Comparison of ENCODE assay signal across 16 cellular contexts in genomic region chr6:135062735-135063134, GRCh38. TPM values are rescaled to one million over a fixed set of nuclear protein-coding genes. Genes with fewer than 3 reads are reported as not detected.
DNase-seq lines count a peak whose midpoint lies in the region; TF ChIP-seq lines count a peak whose summit lies in the region.
"Had no signal": no experiment of that assay in that cellular context is flagged by ENCODE, and none has a peak within 500 bp of the region (broad histone marks: within the 10 kb centered on the region; RNA-seq: fewer than 3 reads in every experiment).

No MANE protein-coding gene starts in this region.

- H3K4me1 ChIP-seq in OCI-LY1 (ENCODE audit: insufficient read depth, low read length, severe bottlenecking) = peaks cover 14% of the 10 kb centered on the region
- H3K4me1 ChIP-seq: breast epithelium, right atrium auricular region had no signal

- H3K36me3 Mint-ChIP-seq in mesothelial cell of epicardium = no peaks in the 10 kb centered on the region
- H3K36me3 Mint-ChIP-seq: activated naive CD8-positive, alpha-beta T cell; CD4-positive, alpha-beta memory T cell had no signal

- no peaks in the 10 kb centered on the region for H3K4me1 Mint-ChIP-seq in mesothelial cell of epicardium
- H3K4me1 Mint-ChIP-seq: CD4-positive, alpha-beta memory T cell; nephron had no signal

- no peaks in the 10 kb centered on the region for H3K9me3 ChIP-seq in OCI-LY1 (ENCODE audit: low read length)
- H3K9me3 ChIP-seq: breast epithelium, right atrium auricular region had no signal

- no peaks in the 10 kb centered on the region for H4K20me1 ChIP-seq in OCI-LY1 (ENCODE audit: insufficient read depth, low read length)

- H3K27me3 Mint-ChIP-seq in mesothelial cell of epicardium (ENCODE audit: low read depth) = peaks cover 16% of the 10 kb centered on the region
- H3K27me3 Mint-ChIP-seq: activated naive CD8-positive, alpha-beta T cell had no signal

- no peaks in the 10 kb centered on the region for H3K79me2 ChIP-seq in OCI-LY1 (ENCODE audit: insufficient read depth, low read length)

- TF ChIP-seq CTCF in LNCaP clone FGC (IDR thresholded peaks at IDR 0.05; ENCODE audit: control insufficient read depth, extremely low read depth, insufficient read depth) (no peak), OCI-LY1 (IDR thresholded peaks at IDR 0.05; ENCODE audit: low read length) (no peak), mesothelial cell of epicardium (IDR thresholded peaks at IDR 0.05; ENCODE audit: unreplicated experiment) (no peak)

- H3K4me3 Mint-ChIP-seq in mesothelial cell of epicardium = no peak overlapping the region
- H3K4me3 Mint-ChIP-seq: activated naive CD8-positive, alpha-beta T cell; CD4-positive, alpha-beta memory T cell; nephron had no signal

- H3K9me3 Mint-ChIP-seq in mesothelial cell of epicardium = no peaks in the 10 kb centered on the region
- H3K9me3 Mint-ChIP-seq: CD4-positive, alpha-beta memory T cell; nephron had no signal

- no peaks in the 10 kb centered on the region for H3F3A ChIP-seq in OCI-LY1 (ENCODE audit: insufficient read depth, low read length)

- DNase-seq in DMS153 treated with DMSO at 0.1 percent for 48 hours (lab: John Stamatoyannopoulos, UW; ENCODE audit: unreplicated experiment) (peak; percentile 24), LNCaP clone FGC (ENCODE audit: low read depth) (peak; percentile 38), left kidney (ENCODE audit: low read depth, low spot score) (peak; percentile 14), mesothelial cell of epicardium (ENCODE audit: low spot score in 2 of 2, unreplicated experiment in 2 of 2) (no peak), NCI-H2107 treated with DMSO at 0.1 percent for 48 hours (lab: John Stamatoyannopoulos, UW; ENCODE audit: unreplicated experiment) (no peak), NOMO-1 treated with DMSO at 0.1 percent for 48 hours (lab: John Stamatoyannopoulos, UW; ENCODE audit: unreplicated experiment) (no peak)
- DNase-seq: activated T-cell treated with anti-CD3 and anti-CD28 coated beads, Interleukin-2, amount 50 U/mL, for 1 hour; CD4-positive, alpha-beta memory T cell; effector CD4-positive, alpha-beta T cell; substantia nigra had no signal

- H3K9me2 ChIP-seq in OCI-LY1 (ENCODE audit: low read depth, low read length) = no peaks in the 10 kb centered on the region

- no peaks in the 10 kb centered on the region for H3K36me3 ChIP-seq in OCI-LY1 (ENCODE audit: insufficient read depth, low read length)
- H3K36me3 ChIP-seq: breast epithelium, right atrium auricular region had no signal

- no peak overlapping the region for H3K27ac ChIP-seq in OCI-LY1 (ENCODE audit: low read depth, low read length, poor library complexity, severe bottlenecking)
- H3K27ac ChIP-seq: breast epithelium, right atrium auricular region had no signal

- no peak overlapping the region for H3K27ac Mint-ChIP-seq in mesothelial cell of epicardium
- H3K27ac Mint-ChIP-seq: activated naive CD8-positive, alpha-beta T cell; CD4-positive, alpha-beta memory T cell; nephron had no signal

- H3K4me3 ChIP-seq in LNCaP clone FGC (ENCODE audit: low read depth, low read length) = no peak overlapping the region
- no peak overlapping the region for H3K4me3 ChIP-seq in OCI-LY1 (ENCODE audit: low read depth, low read length, poor library complexity, severe bottlenecking)
- H3K4me3 ChIP-seq: breast epithelium, lung, right atrium auricular region had no signal

- H3K9ac ChIP-seq in OCI-LY1 (ENCODE audit: low read length) = no peak overlapping the region

- H3K4me2 ChIP-seq in OCI-LY1 (ENCODE audit: low read length) = no peak overlapping the region

- H2AFZ ChIP-seq in OCI-LY1 (ENCODE audit: low read length) = peak overlapping the region; percentile 60; the same call in 1 of the 2 replicates

- no peaks in the 10 kb centered on the region for H3K27me3 ChIP-seq in OCI-LY1 (ENCODE audit: insufficient read depth, low read length)
- H3K27me3 ChIP-seq: breast epithelium, right atrium auricular region had no signal

RNA-seq across cellular contexts. Expression of gene HBS1L, which starts 8.1 kb away (rescaled TPM):
- 73.8 to 75.7 TPM (median 74.9 TPM) in 3 replicates for total RNA-seq in mesothelial cell of epicardium

Comparison
In these comparisons a context has a peak if more than half of its experiments do, and no peak if none do; other contexts are left out.
1. DNase-seq: peak in DMS153 treated with DMSO at 0.1 percent for 48 hours (single experiment), LNCaP clone FGC (single experiment) and left kidney (single experiment); none in mesothelial cell of epicardium (0 of 2), NCI-H2107 treated with DMSO at 0.1 percent for 48 hours (single experiment) and NOMO-1 treated with DMSO at 0.1 percent for 48 hours (single experiment).